ENCODE assay signal across 8 cellular contexts in genomic region chr17:79777844-79778503, GRCh38. TPM values are rescaled to one million over a fixed set of nuclear protein-coding genes. Genes with fewer than 3 reads are reported as not detected.
A peak's percentile ranks its signal among the peaks of the same experiment; 100 is the strongest.
DNase-seq lines count a peak whose midpoint lies in the region; ATAC-seq and TF ChIP-seq lines count a peak whose summit lies in the region.

Gene CBX2, plus strand, starts transcription at chr17:79778148. Its CDS starts 88 bp downstream, at chr17:79778236.

- peaks cover 40% of the 10 kb centered on the region for H3K27me3 Mint-ChIP-seq in HFFc6 (ENCODE audit: insufficient read depth)

- intact Hi-C loops in left colon (cut with DNase I, micrococcal nuclease), result no loop called here

- no peaks in the 10 kb centered on the region for H3K36me3 Mint-ChIP-seq in HFFc6 (ENCODE audit: low read depth)

- no peak for TF ChIP-seq CTCF in HFFc6 (IDR thresholded peaks at IDR 0.05)

- peak; percentile 87 for ATAC-seq in left colon
- no peak for ATAC-seq in GM18873 (IDR thresholded peaks at IDR 0.05; ENCODE audit: low FRiP score, unreplicated experiment)

- peak within 1 kb of the TSS; percentile 74 for H3K4me3 ChIP-seq in GM08714 (ENCODE audit: low read length)

- H3K9me3 Mint-ChIP-seq in HFFc6, result no peaks in the 10 kb centered on the region

- H3K4me3 Mint-ChIP-seq in HFFc6, result peak within 1 kb of the TSS; percentile 80

- DNase-seq in HFFc6, result peak; percentile 56
- DNase-seq in NCI-H2196 (lab: John Stamatoyannopoulos, UW; ENCODE audit: unreplicated experiment), result peak; percentile 91
- peak; percentile 71 for DNase-seq in activated CD4-positive, alpha-beta T cell treated with anti-CD3 and anti-CD28 coated beads for 1 hour
- peak; percentile 92 for DNase-seq in cerebellum (ENCODE audit: low spot score)
- DNase-seq in left colon, result peak; percentile 64 to 77
- peak; percentile 76 for DNase-seq in stimulated activated CD4-positive, alpha-beta T cell treated with anti-CD3 and anti-CD28 coated beads, Interleukin-1b, Interleukin-23, amount 100 ng/mL, for 48 hours

- H3K27ac Mint-ChIP-seq in HFFc6, result no peak within 1 kb of the TSS; the same call in 1 of the 2 replicates

- H3K4me1 Mint-ChIP-seq in HFFc6 (ENCODE audit: low read depth), result no peaks in the 10 kb centered on the region; the same call in 1 of the 2 replicates

RNA-seq across cellular contexts. Expression of gene CBX2, which starts in this region (rescaled TPM):
- 1 to 10 TPM in 5 of 6 experiments, under 1 TPM in 1; 0.75 to 2.0 (median 1.4) TPM for total RNA-seq in HFFc6 (2021; fragmentation: NEBNext Ultra II Directional; extraction: Animal tissue kit (Norgen Biotek cat#: 25700))
- total RNA-seq in cerebellum (19.9 TPM), left colon (under 1 TPM; 0.49 to 0.78 TPM)

Comparison
In these comparisons a context has a peak if more than half of its experiments do, and no peak if none do; other contexts are left out.
1. Peak in DNase-seq and ATAC-seq in left colon; RNA of the gene not detected or under 1 TPM.